ENCODE assay signal across 11 cellular contexts in genomic region chr6:125821825-125822281, GRCh38. TPM values are rescaled to one million over a fixed set of nuclear protein-coding genes. Genes with fewer than 3 reads are reported as not detected.
A peak's percentile ranks its signal among the peaks of the same experiment; 100 is the strongest.
DNase-seq lines count a peak whose midpoint lies in the region; ATAC-seq, FAIRE-seq and TF ChIP-seq lines count a peak whose summit lies in the region.
"Had no signal": no experiment of that assay in that cellular context is flagged by ENCODE, and none has a peak within 500 bp of the region (broad histone marks: within the 10 kb centered on the region; RNA-seq: fewer than 3 reads in every experiment).

No MANE protein-coding gene starts in this region.

- H3K27ac Mint-ChIP-seq in stimulated activated naive B cell treated with anti-CD40 and anti-IgM and Interleukin-4, amounts not matched to agents 10 μg/mL and 1 μg/mL and 100 μg/mL, for 72 hours, result no peak overlapping the region
- H3K27ac Mint-ChIP-seq: IgD-negative memory B cell had no signal

- no peak overlapping the region for H3K4me3 ChIP-seq in GM12878
- H3K4me3 ChIP-seq in liver (ENCODE audit: low read depth in 1 of 3, low read length in 3 of 3), result peak overlapping the region in 1 of 3 donors; percentile 10
- H3K4me3 ChIP-seq in brain microvascular endothelial cell (ENCODE audit: low read depth, low read length), result no peak overlapping the region
- H3K4me3 ChIP-seq: cardiac muscle cell had no signal

- TF ChIP-seq CTCF in C4-2B (conservative IDR thresholded peaks at IDR 0.05) (no peak), GM12878 (IDR thresholded peaks at IDR 0.05 in 2 of 3, conservative IDR thresholded peaks at IDR 0.05 in 1 of 3; ENCODE audit: control insufficient read depth in 2 of 3, extremely low read depth in 1 of 3, insufficient read depth in 1 of 3, low read depth in 3 of 3, low read length in 3 of 3) (no peak), liver (IDR thresholded peaks at IDR 0.05; ENCODE audit: low read depth, low read length, missing input control) (no peak), brain microvascular endothelial cell (IDR thresholded peaks at IDR 0.05; ENCODE audit: low read depth, low read length, missing control alignments) (no peak)

- H3K4me2 ChIP-seq in GM12878 (ENCODE audit: control insufficient read depth, insufficient read depth), result no peak overlapping the region

- H2AFZ ChIP-seq in GM12878 (ENCODE audit: control insufficient read depth, low read depth, low read length), result no peak overlapping the region

- POLR2A ChIA-PET in GM12878 (lab: Charles Lee), result interaction anchor here (1.2 kb wide), 1 partner anchor 10 kb away, joined by 3 read pairs; no protein-coding TSS in a partner anchor

- in situ Hi-C loops in GM12878 (cut with MboI) (no loop called here), brain microvascular endothelial cell (cut with HindIII; ENCODE audit: low pct_ligation_motif_present, low sequenced_read_pairs) (no loop called here)

- no peak overlapping the region for H3K4me3 Mint-ChIP-seq in stimulated activated naive B cell treated with anti-CD40 and anti-IgM and Interleukin-4, amounts not matched to agents 10 μg/mL and 1 μg/mL and 100 μg/mL, for 72 hours
- H3K4me3 Mint-ChIP-seq: IgD-negative memory B cell had no signal

- H3K4me1 ChIP-seq in GM12878 (ENCODE audit: control insufficient read depth, insufficient read depth, low read length) (peaks cover 15% of the 10 kb centered on the region), liver (ENCODE audit: control insufficient read depth in 4 of 4, insufficient read depth in 4 of 4, low read length in 3 of 4) (peaks cover 12 to 58% (median 41%) of the 10 kb centered on the region in 4 donors)

- peaks cover 22% of the 10 kb centered on the region for H3K79me2 ChIP-seq in GM12878 (ENCODE audit: control insufficient read depth, insufficient read depth, low read length)

- no peak for TF ChIP-seq RAD21 in GM12878 (IDR thresholded peaks at IDR 0.05; ENCODE audit: insufficient read depth, low read depth, low read length)
- peak in 1 of 2 donors; percentile 11 for TF ChIP-seq RAD21 in liver (IDR thresholded peaks at IDR 0.05)

- BruUV-seq in GM12878 (replicated peaks; lab: Mats Ljungman, UMichigan), result no TSS peak

- FAIRE-seq in GM12878 (lab: Jason Lieb, UNC), result no peak

- DNase-seq in NCI-H1092 (lab: John Stamatoyannopoulos, UW), result peak; percentile 52
- no peak for DNase-seq in GM12878 (ENCODE audit: low read depth, low spot score)
- no peak for DNase-seq in germinal center (ENCODE audit: low spot score)
- DNase-seq in stimulated activated naive B cell treated with anti-CD40 and anti-IgM and Interleukin-4, amounts not matched to agents 10 μg/mL and 1 μg/mL and 100 μg/mL, for 72 hours, result no peak
- DNase-seq in HPDE6-E6E7 (ENCODE audit: extremely low spot score), result no peak
- no peak for DNase-seq in brain microvascular endothelial cell
- DNase-seq: occipital lobe had no signal

- intact Hi-C loops in GM12878 (cut with micrococcal nuclease; ENCODE audit: unreplicated experiment), result no loop called here

- 79% methylated on average over 3 of the region's 3 CpGs for WGBS in GM12878 (ENCODE audit: insufficient coverage, insufficient replicate concordance, low lambda C conversion rate, missing lambda C conversion rate)
- WGBS in liver, result 23% methylated on average over 3 of the region's 3 CpGs

- no peaks in the 10 kb centered on the region for H3K9me3 Mint-ChIP-seq in stimulated activated naive B cell treated with anti-CD40 and anti-IgM and Interleukin-4, amounts not matched to agents 10 μg/mL and 1 μg/mL and 100 μg/mL, for 72 hours

- H3K27ac ChIP-seq in C4-2B, result peak overlapping the region; percentile 30; the same call in 1 of the 2 replicates
- no peak overlapping the region for H3K27ac ChIP-seq in GM12878 (ENCODE audit: control insufficient read depth, insufficient read depth)
- no peak overlapping the region for H3K27ac ChIP-seq in liver (ENCODE audit: low read depth in 1 of 2, low read length in 2 of 2)
- no peak overlapping the region for H3K27ac ChIP-seq in brain microvascular endothelial cell
- H3K27ac ChIP-seq: cardiac muscle cell had no signal

- no peaks in the 10 kb centered on the region for H3K27me3 Mint-ChIP-seq in stimulated activated naive B cell treated with anti-CD40 and anti-IgM and Interleukin-4, amounts not matched to agents 10 μg/mL and 1 μg/mL and 100 μg/mL, for 72 hours
- H3K27me3 Mint-ChIP-seq: IgD-negative memory B cell had no signal

- no peak overlapping the region for H3K9ac ChIP-seq in GM12878 (ENCODE audit: control insufficient read depth, insufficient read depth, low read length)
- H3K9ac ChIP-seq in liver (ENCODE audit: low read depth in 1 of 2, low read length in 2 of 2), result no peak overlapping the region

- RAD21 ChIA-PET in GM12878 (lab: Charles Lee; ENCODE audit: unreplicated experiment), result no interaction called here

- TF ChIP-seq EP300 in GM12878 (IDR thresholded peaks at IDR 0.05; ENCODE audit: borderline replicate concordance in 1 of 2, control insufficient read depth in 1 of 2, low read depth in 2 of 2, low read length in 2 of 2), result no peak

- CTCF ChIA-PET in GM12878 (lab: Yijun Ruan, JAX), result interaction anchor here (1.4 to 1.8 kb wide), 2 partner anchors 12 to 40 kb away, joined by 3 to 6 read pairs; no protein-coding TSS in a partner anchor

- H3K36me3 ChIP-seq in GM12878 (ENCODE audit: control insufficient read depth in 2 of 2, insufficient read depth in 2 of 2, low read length in 1 of 2) (peaks cover 3 to 8% of the 10 kb centered on the region in 2 experiments; a peak in 3 of 4 replicates), liver (ENCODE audit: control insufficient read depth in 4 of 4, insufficient read depth in 3 of 4, low read depth in 1 of 4, low read length in 3 of 4) (no peaks in the 10 kb centered on the region), brain microvascular endothelial cell (replicated peaks) (peaks cover 11% of the 10 kb centered on the region)
- H3K36me3 ChIP-seq: cardiac muscle cell had no signal

- H3K4me1 Mint-ChIP-seq in stimulated activated naive B cell treated with anti-CD40 and anti-IgM and Interleukin-4, amounts not matched to agents 10 μg/mL and 1 μg/mL and 100 μg/mL, for 72 hours, result peaks cover 13 to 17% of the 10 kb centered on the region in 2 donors

- H4K20me1 ChIP-seq in GM12878 (ENCODE audit: control insufficient read depth, insufficient read depth), result no peaks in the 10 kb centered on the region

- peaks cover 10 to 30% of the 10 kb centered on the region in 2 donors for H3K36me3 Mint-ChIP-seq in stimulated activated naive B cell treated with anti-CD40 and anti-IgM and Interleukin-4, amounts not matched to agents 10 μg/mL and 1 μg/mL and 100 μg/mL, for 72 hours

- SMC1A ChIA-PET in GM12878 (lab: Charles Lee; ENCODE audit: uncharacterized antibody, unreplicated experiment), result interaction anchor here (0.9 kb wide), 1 partner anchor 10 kb away, joined by 3 read pairs; no protein-coding TSS in a partner anchor

- H3K9me3 ChIP-seq in GM12878 (replicated peaks; ENCODE audit: control insufficient read depth, insufficient read depth, low read length) (no peaks in the 10 kb centered on the region; the same call in 2 of the 3 replicates), liver (ENCODE audit: control insufficient read depth in 4 of 4, low read length in 3 of 4) (no peaks in the 10 kb centered on the region)

- ATAC-seq in GM12878, result peak; percentile 28
- no peak for ATAC-seq in stimulated activated naive B cell treated with anti-CD40 and anti-IgM and Interleukin-4, amounts not matched to agents 10 μg/mL and 1 μg/mL and 100 μg/mL, for 72 hours (replicated peaks)

- TF ChIP-seq POLR2A in GM12878 (IDR thresholded peaks at IDR 0.05; ENCODE audit: low read depth, low read length), result no peak

- no peaks in the 10 kb centered on the region for H3K27me3 ChIP-seq in GM12878 (replicated peaks in 1 of 2; ENCODE audit: control insufficient read depth in 2 of 2, insufficient read depth in 2 of 2, low read length in 1 of 2)
- no peaks in the 10 kb centered on the region for H3K27me3 ChIP-seq in liver (ENCODE audit: control insufficient read depth in 4 of 4, insufficient read depth in 4 of 4, low read length in 3 of 4)
- H3K27me3 ChIP-seq in brain microvascular endothelial cell (replicated peaks), result no peaks in the 10 kb centered on the region
- H3K27me3 ChIP-seq: cardiac muscle cell had no signal

TF ChIP-seq in GM12878, 131 proteins besides CTCF, POLR2A, EP300 and RAD21 (continues in another document):
- TF ChIP-seq NR2F1 (conservative IDR thresholded peaks at IDR 0.05), result peak; percentile 45; the same call in 1 of the 2 replicates
- TF ChIP-seq IKZF2 (IDR thresholded peaks at IDR 0.05), result peak in 1 of 2 experiments; percentile 30; a peak in 1 of 4 replicates
- TF ChIP-seq FOS (IDR thresholded peaks at IDR 0.05; ENCODE audit: borderline replicate concordance, extremely low read depth, insufficient read length), result no peak
- TF ChIP-seq ATF7 (IDR thresholded peaks at IDR 0.05; ENCODE audit: low read depth), result no peak
- no peak for TF ChIP-seq YBX1 (IDR thresholded peaks at IDR 0.05)

RNA-seq across cellular contexts. Expression of gene NCOA7, which starts 31.1 kb away (rescaled TPM):
- total RNA-seq in GM12878 (2013; cell fraction: nucleolus; rRNA removed), result 24.6 and 31.1 TPM in 2 replicates
- total RNA-seq in GM12878 (2014; rRNA removed), result 24.5 and 29.8 TPM in 2 replicates
- 43.8 and 44.9 TPM in 2 replicates for total RNA-seq in GM12878 (2014; rRNA removed; fragmentation: Illumina TruSeq; extraction: Trizol)
- 46.1 and 50.3 TPM in 2 replicates for total RNA-seq in GM12878 (2021)
- polyA plus RNA-seq in GM12878 (2011; ENCODE audit: low read depth), result 17.0 TPM
- polyA plus RNA-seq in GM12878 (2011; rRNA removed), result 50.0 and 55.5 TPM in 2 replicates
- polyA plus RNA-seq in GM12878 (2011; cell fraction: cytosol; rRNA removed), result 24.8 and 27.7 TPM in 2 replicates
- polyA plus RNA-seq in GM12878 (2011; cell fraction: nucleus; rRNA removed), result 21.3 and 27.9 TPM in 2 replicates
- polyA plus RNA-seq in GM12878 (2012), result 19.6 and 24.0 TPM in 2 replicates
- 49.7 and 55.3 TPM in 2 replicates for polyA plus RNA-seq in GM12878 (2014; fragmentation: Illumina TruSeq; extraction: Trizol)
- 10 to 100 TPM; 18.9 to 28.8 TPM for polyA plus RNA-seq in GM12878 (2014; fragmentation: Nextera tagmentation; extraction: Ambion mirVana)
- 20.1 and 21.4 TPM in 2 replicates for polyA plus RNA-seq in GM12878 (2014; rRNA removed)
- 10 to 100 TPM; 32.9 to 35.4 TPM for polyA plus RNA-seq in GM12878 (2016; fragmentation: Nextera tagmentation; extraction: Ambion mirVana)
- polyA minus RNA-seq in GM12878 (2011; rRNA and poly(A)+ RNA removed), result 80.7 and 105 TPM in 2 replicates
- 25.5 and 28.4 TPM in 2 replicates for polyA minus RNA-seq in GM12878 (2011; cell fraction: cytosol; rRNA and poly(A)+ RNA removed)
- polyA minus RNA-seq in GM12878 (2011; cell fraction: nucleus; rRNA and poly(A)+ RNA removed), result 19.9 and 34.3 TPM in 2 replicates
- total RNA-seq in liver, result 10 to 100 TPM; 21.7 to 40.9 TPM
- polyA plus RNA-seq in liver, result 10 to 100 TPM in 1 of 2 donors, 1 to 10 TPM in 1; 8.6 to 13.4 TPM
